ENCODE assay signal across 1 cellular context in the genomic region with DNA sequence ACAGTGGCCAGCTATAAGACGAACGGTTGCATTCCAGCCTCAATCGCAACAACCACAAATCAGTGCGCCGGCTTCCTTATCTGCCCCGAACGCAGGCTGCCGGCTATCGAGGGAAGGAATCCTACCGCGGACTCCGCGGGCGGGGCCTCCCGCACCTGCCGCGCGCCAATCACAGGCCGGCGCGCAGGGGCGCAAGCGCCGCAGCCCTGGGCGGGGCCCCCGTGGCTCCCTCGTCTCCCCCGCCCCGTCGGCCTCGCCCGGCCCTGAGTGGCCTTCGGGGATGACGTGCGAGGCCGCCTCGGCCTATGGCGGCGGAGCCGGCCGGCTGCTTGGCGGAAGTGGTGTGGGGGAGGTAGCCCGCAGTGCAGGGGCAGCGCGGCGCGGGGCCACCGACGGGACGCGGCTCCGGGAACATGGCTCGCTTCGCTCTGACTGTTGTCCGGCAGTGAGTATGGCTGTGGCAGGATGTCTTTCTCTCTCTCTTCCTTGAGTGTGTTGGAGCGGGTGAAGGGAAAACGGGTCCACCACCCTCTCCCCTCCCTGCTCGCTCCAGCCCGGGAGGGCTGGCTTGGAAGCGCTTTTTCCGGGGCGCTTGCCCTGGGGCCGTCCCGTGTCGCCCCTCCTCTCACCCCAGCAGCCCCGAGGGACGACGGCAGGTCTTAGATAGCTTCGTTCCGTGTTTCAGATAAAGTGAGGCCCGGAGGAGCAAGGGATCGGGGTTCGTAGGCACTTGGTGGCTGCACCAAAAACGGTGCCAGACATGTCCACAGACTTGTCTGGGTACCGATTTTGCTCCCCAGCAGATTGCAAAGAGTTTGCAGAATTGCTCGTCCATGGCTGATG.
TF ChIP-seq lines count a peak whose summit lies in the region.

Gene TIGAR, plus strand, starts transcription at position 355 of the 843 bp plus-strand sequence. Its CDS starts 59 bp downstream, at position 414.

TF ChIP-seq in HepG2, 621 proteins besides CTCF, POLR2A, EP300 and RAD21 (continued from another document and continues in another):
- TF ChIP-seq, protein P1, sequence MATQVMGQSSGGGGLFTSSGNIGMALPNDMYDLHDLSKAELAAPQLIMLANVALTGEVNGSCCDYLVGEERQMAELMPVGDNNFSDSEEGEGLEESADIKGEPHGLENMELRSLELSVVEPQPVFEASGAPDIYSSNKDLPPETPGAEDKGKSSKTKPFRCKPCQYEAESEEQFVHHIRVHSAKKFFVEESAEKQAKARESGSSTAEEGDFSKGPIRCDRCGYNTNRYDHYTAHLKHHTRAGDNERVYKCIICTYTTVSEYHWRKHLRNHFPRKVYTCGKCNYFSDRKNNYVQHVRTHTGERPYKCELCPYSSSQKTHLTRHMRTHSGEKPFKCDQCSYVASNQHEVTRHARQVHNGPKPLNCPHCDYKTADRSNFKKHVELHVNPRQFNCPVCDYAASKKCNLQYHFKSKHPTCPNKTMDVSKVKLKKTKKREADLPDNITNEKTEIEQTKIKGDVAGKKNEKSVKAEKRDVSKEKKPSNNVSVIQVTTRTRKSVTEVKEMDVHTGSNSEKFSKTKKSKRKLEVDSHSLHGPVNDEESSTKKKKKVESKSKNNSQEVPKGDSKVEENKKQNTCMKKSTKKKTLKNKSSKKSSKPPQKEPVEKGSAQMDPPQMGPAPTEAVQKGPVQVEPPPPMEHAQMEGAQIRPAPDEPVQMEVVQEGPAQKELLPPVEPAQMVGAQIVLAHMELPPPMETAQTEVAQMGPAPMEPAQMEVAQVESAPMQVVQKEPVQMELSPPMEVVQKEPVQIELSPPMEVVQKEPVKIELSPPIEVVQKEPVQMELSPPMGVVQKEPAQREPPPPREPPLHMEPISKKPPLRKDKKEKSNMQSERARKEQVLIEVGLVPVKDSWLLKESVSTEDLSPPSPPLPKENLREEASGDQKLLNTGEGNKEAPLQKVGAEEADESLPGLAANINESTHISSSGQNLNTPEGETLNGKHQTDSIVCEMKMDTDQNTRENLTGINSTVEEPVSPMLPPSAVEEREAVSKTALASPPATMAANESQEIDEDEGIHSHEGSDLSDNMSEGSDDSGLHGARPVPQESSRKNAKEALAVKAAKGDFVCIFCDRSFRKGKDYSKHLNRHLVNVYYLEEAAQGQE (IDR thresholded peaks at IDR 0.05; ENCODE audit: borderline replicate concordance in 1 of 2, low read depth in 1 of 2, low read length in 2 of 2) = no peak; a peak in 1 of 4 replicates
- TF ChIP-seq ZNF878 (CRISPR knock-in tag; IDR thresholded peaks at IDR 0.05) = 0 out of 2 replicates have a peak, but pooled peaks have one; percentile 33
- peak; percentile 55; the same call in 1 of the 2 replicates for TF ChIP-seq KAT7 (CRISPR knock-in tag; IDR thresholded peaks at IDR 0.05; ENCODE audit: borderline replicate concordance)
- TF ChIP-seq GABPA (IDR thresholded peaks at IDR 0.05; ENCODE audit: low read depth, low read length) = peak; percentile 63
- peak; percentile 60; the same call in 1 of the 2 replicates for TF ChIP-seq GABPA (CRISPR knock-in tag; IDR thresholded peaks at IDR 0.05; ENCODE audit: low read depth)
- peak; percentile 60; the same call in 1 of the 2 replicates for TF ChIP-seq HES4 (CRISPR knock-in tag; IDR thresholded peaks at IDR 0.05; ENCODE audit: borderline replicate concordance)
- no peak for TF ChIP-seq CHCHD3 (CRISPR knock-in tag; IDR thresholded peaks at IDR 0.05)
- 0 out of 2 replicates have a peak, but pooled peaks have one; percentile 30 for TF ChIP-seq ZNF337 (CRISPR knock-in tag; IDR thresholded peaks at IDR 0.05; ENCODE audit: borderline replicate concordance, low read depth)
- TF ChIP-seq RFXAP (CRISPR knock-in tag; IDR thresholded peaks at IDR 0.05; ENCODE audit: borderline replicate concordance) = peak; percentile 98
- no peak for TF ChIP-seq RXRB (CRISPR knock-in tag; IDR thresholded peaks at IDR 0.05; ENCODE audit: borderline replicate concordance)
- TF ChIP-seq ZNF772 (CRISPR knock-in tag; IDR thresholded peaks at IDR 0.05) = 0 out of 2 replicates have a peak, but pooled peaks have one; percentile 40
- TF ChIP-seq ZNF251 (CRISPR knock-in tag; IDR thresholded peaks at IDR 0.05) = no peak
- no peak for TF ChIP-seq PRPF4 (IDR thresholded peaks at IDR 0.05; ENCODE audit: low read depth, low read length, poor library complexity, severe bottlenecking)
- TF ChIP-seq, protein P2, sequence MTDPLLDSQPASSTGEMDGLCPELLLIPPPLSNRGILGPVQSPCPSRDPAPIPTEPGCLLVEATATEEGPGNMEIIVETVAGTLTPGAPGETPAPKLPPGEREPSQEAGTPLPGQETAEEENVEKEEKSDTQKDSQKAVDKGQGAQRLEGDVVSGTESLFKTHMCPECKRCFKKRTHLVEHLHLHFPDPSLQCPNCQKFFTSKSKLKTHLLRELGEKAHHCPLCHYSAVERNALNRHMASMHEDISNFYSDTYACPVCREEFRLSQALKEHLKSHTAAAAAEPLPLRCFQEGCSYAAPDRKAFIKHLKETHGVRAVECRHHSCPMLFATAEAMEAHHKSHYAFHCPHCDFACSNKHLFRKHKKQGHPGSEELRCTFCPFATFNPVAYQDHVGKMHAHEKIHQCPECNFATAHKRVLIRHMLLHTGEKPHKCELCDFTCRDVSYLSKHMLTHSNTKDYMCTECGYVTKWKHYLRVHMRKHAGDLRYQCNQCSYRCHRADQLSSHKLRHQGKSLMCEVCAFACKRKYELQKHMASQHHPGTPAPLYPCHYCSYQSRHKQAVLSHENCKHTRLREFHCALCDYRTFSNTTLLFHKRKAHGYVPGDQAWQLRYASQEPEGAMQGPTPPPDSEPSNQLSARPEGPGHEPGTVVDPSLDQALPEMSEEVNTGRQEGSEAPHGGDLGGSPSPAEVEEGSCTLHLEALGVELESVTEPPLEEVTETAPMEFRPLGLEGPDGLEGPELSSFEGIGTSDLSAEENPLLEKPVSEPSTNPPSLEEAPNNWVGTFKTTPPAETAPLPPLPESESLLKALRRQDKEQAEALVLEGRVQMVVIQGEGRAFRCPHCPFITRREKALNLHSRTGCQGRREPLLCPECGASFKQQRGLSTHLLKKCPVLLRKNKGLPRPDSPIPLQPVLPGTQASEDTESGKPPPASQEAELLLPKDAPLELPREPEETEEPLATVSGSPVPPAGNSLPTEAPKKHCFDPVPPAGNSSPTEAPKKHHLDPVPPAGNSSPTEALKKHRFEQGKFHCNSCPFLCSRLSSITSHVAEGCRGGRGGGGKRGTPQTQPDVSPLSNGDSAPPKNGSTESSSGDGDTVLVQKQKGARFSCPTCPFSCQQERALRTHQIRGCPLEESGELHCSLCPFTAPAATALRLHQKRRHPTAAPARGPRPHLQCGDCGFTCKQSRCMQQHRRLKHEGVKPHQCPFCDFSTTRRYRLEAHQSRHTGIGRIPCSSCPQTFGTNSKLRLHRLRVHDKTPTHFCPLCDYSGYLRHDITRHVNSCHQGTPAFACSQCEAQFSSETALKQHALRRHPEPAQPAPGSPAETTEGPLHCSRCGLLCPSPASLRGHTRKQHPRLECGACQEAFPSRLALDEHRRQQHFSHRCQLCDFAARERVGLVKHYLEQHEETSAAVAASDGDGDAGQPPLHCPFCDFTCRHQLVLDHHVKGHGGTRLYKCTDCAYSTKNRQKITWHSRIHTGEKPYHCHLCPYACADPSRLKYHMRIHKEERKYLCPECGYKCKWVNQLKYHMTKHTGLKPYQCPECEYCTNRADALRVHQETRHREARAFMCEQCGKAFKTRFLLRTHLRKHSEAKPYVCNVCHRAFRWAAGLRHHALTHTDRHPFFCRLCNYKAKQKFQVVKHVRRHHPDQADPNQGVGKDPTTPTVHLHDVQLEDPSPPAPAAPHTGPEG (CRISPR knock-in tag; IDR thresholded peaks at IDR 0.05) = peak; percentile 69; the same call in 1 of the 2 replicates
- TF ChIP-seq ZNF703 (CRISPR knock-in tag; IDR thresholded peaks at IDR 0.05; ENCODE audit: borderline replicate concordance) = no peak
- peak; percentile 29; the same call in 1 of the 2 replicates for TF ChIP-seq CBFB (CRISPR knock-in tag; IDR thresholded peaks at IDR 0.05)
- peak; percentile 53; the same call in 1 of the 2 replicates for TF ChIP-seq MED13 (CRISPR knock-in tag; IDR thresholded peaks at IDR 0.05)
- TF ChIP-seq, protein P3, sequence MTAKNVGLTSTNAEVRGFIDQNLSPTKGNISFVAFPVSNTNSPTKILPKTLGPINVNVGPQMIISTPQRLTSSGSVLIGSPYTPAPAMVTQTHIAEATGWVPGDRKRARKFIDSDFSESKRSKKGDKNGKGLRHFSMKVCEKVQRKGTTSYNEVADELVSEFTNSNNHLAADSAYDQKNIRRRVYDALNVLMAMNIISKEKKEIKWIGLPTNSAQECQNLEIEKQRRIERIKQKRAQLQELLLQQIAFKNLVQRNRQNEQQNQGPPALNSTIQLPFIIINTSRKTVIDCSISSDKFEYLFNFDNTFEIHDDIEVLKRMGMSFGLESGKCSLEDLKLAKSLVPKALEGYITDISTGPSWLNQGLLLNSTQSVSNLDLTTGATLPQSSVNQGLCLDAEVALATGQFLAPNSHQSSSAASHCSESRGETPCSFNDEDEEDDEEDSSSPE (CRISPR knock-in tag; IDR thresholded peaks at IDR 0.05) = peak; percentile 44; the same call in 1 of the 2 replicates
- TF ChIP-seq THAP11 (CRISPR knock-in tag; IDR thresholded peaks at IDR 0.05) = peak; percentile 78
- TF ChIP-seq ZNF605 (CRISPR knock-in tag; IDR thresholded peaks at IDR 0.05) = 0 out of 2 replicates have a peak, but pooled peaks have one; percentile 14
- peak; percentile 70 for TF ChIP-seq PHF8 (CRISPR knock-in tag; IDR thresholded peaks at IDR 0.05)
- no peak for TF ChIP-seq HNRNPK (IDR thresholded peaks at IDR 0.05; ENCODE audit: low read depth, low read length, poor library complexity, severe bottlenecking)
- 0 out of 2 replicates have a peak, but pooled peaks have one; percentile 38 for TF ChIP-seq ZBTB43 (CRISPR knock-in tag; conservative IDR thresholded peaks at IDR 0.05)
- TF ChIP-seq TBX3 (IDR thresholded peaks at IDR 0.05; ENCODE audit: borderline replicate concordance) = no peak
- peak; percentile 82 for TF ChIP-seq HNRNPLL (IDR thresholded peaks at IDR 0.05; ENCODE audit: low read depth, low read length, poor library complexity, severe bottlenecking)
- peak; percentile 47; the same call in 1 of the 2 replicates for TF ChIP-seq ETV5 (CRISPR knock-in tag; IDR thresholded peaks at IDR 0.05; ENCODE audit: borderline replicate concordance)
- no peak for TF ChIP-seq AHR (CRISPR knock-in tag; IDR thresholded peaks at IDR 0.05)
- TF ChIP-seq MXI1 (IDR thresholded peaks at IDR 0.05; ENCODE audit: borderline replicate concordance, low read depth, low read length) = peak; percentile 82; the same call in 1 of the 3 replicates
- TF ChIP-seq HCFC1 (IDR thresholded peaks at IDR 0.05; ENCODE audit: low read depth, low read length) = no peak
- TF ChIP-seq ARID2 (CRISPR knock-in tag; IDR thresholded peaks at IDR 0.05; ENCODE audit: borderline replicate concordance) = 0 out of 2 replicates have a peak, but pooled peaks have one; percentile 40
- TF ChIP-seq BCL3 (CRISPR knock-in tag; IDR thresholded peaks at IDR 0.05) = peak; percentile 72; the same call in 1 of the 2 replicates
- TF ChIP-seq ZNF33B (CRISPR knock-in tag; IDR thresholded peaks at IDR 0.05) = peak; percentile 81; the same call in 1 of the 2 replicates
- peak; percentile 53; the same call in 1 of the 2 replicates for TF ChIP-seq UBTF (CRISPR knock-in tag; IDR thresholded peaks at IDR 0.05)
- TF ChIP-seq MEF2D (CRISPR knock-in tag; IDR thresholded peaks at IDR 0.05) = no peak
- TF ChIP-seq DMAP1 (CRISPR knock-in tag; IDR thresholded peaks at IDR 0.05) = peak; percentile 29; the same call in 1 of the 2 replicates
- TF ChIP-seq, protein P4, sequence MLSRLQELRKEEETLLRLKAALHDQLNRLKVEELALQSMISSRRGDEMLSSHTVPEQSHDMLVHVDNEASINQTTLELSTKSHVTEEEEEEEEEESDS (CRISPR knock-in tag; IDR thresholded peaks at IDR 0.05; ENCODE audit: borderline replicate concordance) = no peak
- peak; percentile 67 for TF ChIP-seq DRAP1 (CRISPR knock-in tag; IDR thresholded peaks at IDR 0.05)
